8 cellular contexts compared by ENCODE assay signal in genomic region chr1:245153081-245153644, GRCh38. TPM values are rescaled to one million over a fixed set of nuclear protein-coding genes. Genes with fewer than 3 reads are reported as not detected.
DNase-seq lines count a peak whose midpoint lies in the region; ATAC-seq and TF ChIP-seq lines count a peak whose summit lies in the region.

No MANE protein-coding gene starts in this region.

- H3K36me3 Mint-ChIP-seq in activated CD4-positive, alpha-beta T cell treated with anti-CD3 and anti-CD28 coated beads for 36 hours (ENCODE audit: low read depth), result no peaks in the 10 kb centered on the region

- peak in 9 of 14 donors; percentile 18 to 76 (median 35) for DNase-seq in C1 segment of cervical spinal cord (lab: John Stamatoyannopoulos, UW)
- peak; percentile 76 to 78 for DNase-seq in HAP-1 (ENCODE audit: low spot score in 2 of 2)
- DNase-seq in NCI-H345 treated with DMSO at 0.1 percent for 48 hours (lab: John Stamatoyannopoulos, UW; ENCODE audit: unreplicated experiment), result peak; percentile 65
- DNase-seq in activated CD4-positive, alpha-beta T cell treated with anti-CD3 and anti-CD28 coated beads for 36 hours, result peak; percentile 83
- DNase-seq in colonic mucosa, result peak; percentile 64
- peak; percentile 59 for DNase-seq in left lobe of liver (ENCODE audit: low spot score)
- DNase-seq in stimulated activated CD4-positive, alpha-beta T cell treated with anti-CD3 and anti-CD28 coated beads, Interleukin-15, amount 100 ng/mL, for 48 hours (ENCODE audit: low read depth in 2 of 2), result peak; percentile 41 to 50

- peak; percentile 24 for ATAC-seq in activated CD4-positive, alpha-beta T cell treated with anti-CD3 and anti-CD28 coated beads for 36 hours
- peak; percentile 40 for ATAC-seq in left lobe of liver
- ATAC-seq in HG03469 (IDR thresholded peaks at IDR 0.05; ENCODE audit: unreplicated experiment), result no peak

- no peaks in the 10 kb centered on the region for H3K9me3 Mint-ChIP-seq in activated CD4-positive, alpha-beta T cell treated with anti-CD3 and anti-CD28 coated beads for 36 hours (ENCODE audit: low read depth)

- TF ChIP-seq CTCF in colonic mucosa (IDR thresholded peaks at IDR 0.05), result peak; percentile 49

- H3K27ac ChIP-seq in colonic mucosa, result no peak overlapping the region

- POLR2A ChIA-PET in activated CD4-positive, alpha-beta T cell treated with anti-CD3 and anti-CD28 coated beads for 36 hours (lab: Charles Lee), result no interaction called here

- in situ Hi-C loops in HAP-1 (cut with MboI; ENCODE audit: low sequenced_read_pairs), result loop anchor here (25.0 kb wide), 1 partner anchor 1334 kb away; no protein-coding TSS in a partner anchor

- intact Hi-C loops in activated CD4-positive, alpha-beta T cell treated with anti-CD3 and anti-CD28 coated beads for 36 hours (cut with DNase I, micrococcal nuclease), result loop anchor here (1.0 to 10.0 kb wide), 7 partner anchors 182 to 1600 kb away; no protein-coding TSS in a partner anchor
- intact Hi-C loops in colonic mucosa (cut with DNase I), result loop anchor here (10.0 kb wide), 2 partner anchors 222 to 1342 kb away; no protein-coding TSS in a partner anchor

- peak overlapping the region; percentile 36 for H3K4me3 ChIP-seq in HAP-1
- H3K4me3 ChIP-seq in colonic mucosa, result peak overlapping the region; percentile 41

- peaks cover 36% of the 10 kb centered on the region for H3K27me3 ChIP-seq in HAP-1 (ENCODE audit: low read depth)
- peaks cover 52% of the 10 kb centered on the region for H3K27me3 ChIP-seq in colonic mucosa

- H3K27me3 Mint-ChIP-seq in activated CD4-positive, alpha-beta T cell treated with anti-CD3 and anti-CD28 coated beads for 36 hours, result peaks cover 61% of the 10 kb centered on the region

- H3K4me3 Mint-ChIP-seq in activated CD4-positive, alpha-beta T cell treated with anti-CD3 and anti-CD28 coated beads for 36 hours, result peak overlapping the region; percentile 68

- H3K36me3 ChIP-seq in HAP-1 (replicated peaks) (no peaks in the 10 kb centered on the region), colonic mucosa (no peaks in the 10 kb centered on the region)

- peaks cover 25% of the 10 kb centered on the region for H3K4me1 Mint-ChIP-seq in activated CD4-positive, alpha-beta T cell treated with anti-CD3 and anti-CD28 coated beads for 36 hours

- H3K9me3 ChIP-seq in HAP-1, result no peaks in the 10 kb centered on the region
- no peaks in the 10 kb centered on the region for H3K9me3 ChIP-seq in colonic mucosa

- CTCF ChIA-PET in activated CD4-positive, alpha-beta T cell treated with anti-CD3 and anti-CD28 coated beads for 36 hours (lab: Charles Lee), result interaction anchor here (0.6 to 1.8 kb wide), 29 partner anchors 9 to 1602 kb away, joined by 3 to 8 read pairs (median 3); no protein-coding TSS in a partner anchor

- peaks cover 7% of the 10 kb centered on the region for H3K4me1 ChIP-seq in HAP-1
- peaks cover 22% of the 10 kb centered on the region for H3K4me1 ChIP-seq in colonic mucosa

- no peak overlapping the region for H3K27ac Mint-ChIP-seq in activated CD4-positive, alpha-beta T cell treated with anti-CD3 and anti-CD28 coated beads for 36 hours

- H3K9ac ChIP-seq in colonic mucosa (ENCODE audit: low read depth in 2 of 2, low read length in 2 of 2), result peak overlapping the region in 1 of 2 donors; percentile 8

RNA-seq across cellular contexts. Expression of gene KIF26B, which starts 1.6 kb away (rescaled TPM):
- under 1 TPM; 0.16 to 0.23 TPM for total RNA-seq in activated CD4-positive, alpha-beta T cell treated with anti-CD3 and anti-CD28 coated beads for 36 hours
- total RNA-seq in colonic mucosa (under 1 TPM; 0.30 to 0.35 TPM), left lobe of liver (0.35 TPM)
